ENCODE assay signal across 8 cellular contexts in genomic region chr3:11642455-11643162, GRCh38. TPM values are rescaled to one million over a fixed set of nuclear protein-coding genes. Genes with fewer than 3 reads are reported as not detected.
DNase-seq lines count a peak whose midpoint lies in the region; ATAC-seq and TF ChIP-seq lines count a peak whose summit lies in the region.

No MANE protein-coding gene starts in this region.

- H3K4me3 ChIP-seq in RWPE2 (ENCODE audit: severe bottlenecking) (peak overlapping the region; percentile 45), neuron (ENCODE audit: low read length) (peak overlapping the region; percentile 57)

- peak overlapping the region; percentile 17 for H2AFZ ChIP-seq in neuron (ENCODE audit: low read depth, low read length)

- DNase-seq in COLO829 (ENCODE audit: low spot score) (peak; percentile 49), RWPE2 (ENCODE audit: low spot score) (no peak), activated gamma-delta T cell (lab: John Stamatoyannopoulos, UW) (peak; percentile 46), foreskin keratinocyte (peak; percentile 13 to 44), superior temporal gyrus (ENCODE audit: extremely low spot score) (peak; percentile 83)

- H3K27ac ChIP-seq in RWPE2 (ENCODE audit: poor library complexity, severe bottlenecking) (peak overlapping the region; percentile 94), foreskin keratinocyte (peak overlapping the region; percentile 42)

- H3K27me3 ChIP-seq in RWPE2 (ENCODE audit: insufficient read depth, poor library complexity, severe bottlenecking) (no peaks in the 10 kb centered on the region), foreskin keratinocyte (no peaks in the 10 kb centered on the region), neuron (ENCODE audit: insufficient read depth, low read length) (no peaks in the 10 kb centered on the region)

- no peaks in the 10 kb centered on the region for H3K9me3 ChIP-seq in RWPE2 (ENCODE audit: severe bottlenecking)
- no peaks in the 10 kb centered on the region for H3K9me3 ChIP-seq in neuron (ENCODE audit: low read length)

- peaks cover 33% of the 10 kb centered on the region for H3K4me1 ChIP-seq in RWPE2 (ENCODE audit: insufficient read depth, poor library complexity, severe bottlenecking)
- H3K4me1 ChIP-seq in foreskin keratinocyte: peaks cover 17% of the 10 kb centered on the region
- peaks cover 36% of the 10 kb centered on the region for H3K4me1 ChIP-seq in neuron (ENCODE audit: insufficient read depth, low read length)

- H3K36me3 ChIP-seq in RWPE2 (ENCODE audit: low read depth) (no peaks in the 10 kb centered on the region), neuron (ENCODE audit: insufficient read depth, low read length) (no peaks in the 10 kb centered on the region)

- TF ChIP-seq CTCF in RWPE2 (IDR thresholded peaks at IDR 0.05; ENCODE audit: poor library complexity, severe bottlenecking): no peak
- no peak for TF ChIP-seq CTCF in foreskin keratinocyte (conservative IDR thresholded peaks at IDR 0.05)

- ATAC-seq in GM19452 (IDR thresholded peaks at IDR 0.05; ENCODE audit: unreplicated experiment) (peak; percentile 69), HG03565 (IDR thresholded peaks at IDR 0.05; ENCODE audit: unreplicated experiment) (peak; percentile 43), RWPE2 (ENCODE audit: low read depth) (peak; percentile 35), foreskin keratinocyte (peak; percentile 56)

RNA-seq across cellular contexts. Expression of gene VGLL4, which starts 1.1 kb away (rescaled TPM):
- total RNA-seq in foreskin keratinocyte: 28.3 and 30.2 TPM in 2 replicates
- 13.6 and 14.8 TPM in 2 replicates for polyA plus RNA-seq in foreskin keratinocyte
